ENCODE assay signal across 29 cellular contexts in the genomic region with DNA sequence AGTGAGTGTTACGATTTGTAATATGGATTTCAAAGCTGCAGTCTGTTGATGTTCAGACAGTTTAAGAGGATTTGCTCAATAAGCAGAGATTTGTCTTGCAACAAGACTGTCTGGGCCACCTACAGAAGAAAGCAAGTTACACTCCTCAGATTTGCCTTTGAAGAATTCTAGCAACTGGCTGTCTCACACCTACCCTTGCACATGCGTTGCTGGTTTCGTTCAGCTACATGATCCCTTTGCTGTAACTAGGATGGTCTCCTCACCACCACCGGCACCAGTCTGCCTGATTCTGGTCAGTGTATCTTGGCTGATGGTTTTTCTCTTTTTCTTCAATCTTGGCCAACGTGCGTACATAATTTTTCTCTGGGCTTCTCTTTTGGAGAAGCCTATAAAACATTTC.
"Had no signal": no experiment of that assay in that cellular context is flagged by ENCODE, and none has a peak within 500 bp of the region (broad histone marks: within the 10 kb centered on the region; RNA-seq: fewer than 3 reads in every experiment).

No MANE protein-coding gene starts in this region.

- H3K27ac ChIP-seq: neutrophil, pancreas, prostate gland, right lobe of liver, sigmoid colon, spleen, suprapubic skin, testis, tibial artery, transverse colon, upper lobe of right lung, uterus had no signal

- ATAC-seq: naive thymus-derived CD8-positive, alpha-beta T cell; natural killer cell treated with Interleukin-12 subunit alpha and Interleukin-12 subunit beta and Interleukin-15 and Interleukin-18, amount 100 ng/mL, for 72 hours; pancreas; right cardiac atrium; right lobe of liver; stimulated activated memory B cell treated with anti-CD40 and anti-IgM and Interleukin-4, amounts not matched to agents 10 μg/mL and 1 μg/mL and 100 μg/mL, for 72 hours; stimulated activated naive CD8-positive, alpha-beta T cell treated with anti-CD3 and anti-CD28 coated beads, Interleukin-15, amount 100 ng/mL, for 72 hours; stimulated activated naive CD8-positive, alpha-beta T cell treated with anti-CD3 and anti-CD28 coated beads, Interleukin-15, Interleukin-2, amounts not matched to agents 100 U/mL and 50 U/mL, for 24 hours; upper lobe of right lung had no signal

- H3K4me1 ChIP-seq: pancreas, prostate gland, right lobe of liver, sigmoid colon, spleen, suprapubic skin, testis, tibial artery, transverse colon, upper lobe of right lung, uterus had no signal

- H3K4me3 ChIP-seq: pancreas, prostate gland, right lobe of liver, sigmoid colon, spleen, suprapubic skin, testis, tibial artery, transverse colon, upper lobe of right lung, uterus had no signal

- H3K27me3 ChIP-seq: neutrophil, pancreas, right lobe of liver, sigmoid colon, testis, tibial artery, transverse colon, upper lobe of right lung, uterus had no signal

- DNase-seq: naive thymus-derived CD8-positive, alpha-beta T cell; nephron progenitor cell; nucleus accumbens; pancreas; retina; right cardiac atrium; right lobe of liver; sigmoid colon; small intestine; spleen; stimulated activated CD4-positive, alpha-beta T cell treated with anti-CD3 and anti-CD28 coated beads, Interleukin-12 subunit alpha, Interleukin-12 subunit beta, amount 100 ng/mL, for 4 hours; stimulated activated CD4-positive, alpha-beta T cell treated with anti-CD3 and anti-CD28 coated beads, Interleukin-1b, Interleukin-23, amount 100 ng/mL, for 48 hours; stimulated activated CD4-positive, alpha-beta T cell treated with anti-CD3 and anti-CD28 coated beads, Interleukin-4, amount 100 ng/mL, for 1 hour; stimulated activated CD4-positive, alpha-beta T cell treated with anti-CD3 and anti-CD28 coated beads, Interleukin-4, amount 100 ng/mL, for 4 hours; stimulated activated CD8-positive, alpha-beta memory T cell treated with anti-CD3 and anti-CD28 coated beads, Interleukin-4, amount 100 ng/mL, for 48 hours; stimulated activated naive CD4-positive, alpha-beta T cell; stimulated activated naive CD8-positive, alpha-beta T cell treated with anti-CD3 and anti-CD28 coated beads, Interleukin-15, amount 100 ng/mL, for 72 hours; stimulated activated naive CD8-positive, alpha-beta T cell treated with anti-CD3 and anti-CD28 coated beads, Interleukin-15, Interleukin-2, amounts not matched to agents 100 U/mL and 50 U/mL, for 24 hours; substantia nigra; testis; tibial artery; transverse colon; upper lobe of right lung; uterus had no signal

- H3K9me3 ChIP-seq: neutrophil, pancreas, prostate gland, right lobe of liver, sigmoid colon, spleen, suprapubic skin, testis, tibial artery, transverse colon, upper lobe of right lung, uterus had no signal

- H3K36me3 ChIP-seq: neutrophil, pancreas, prostate gland, right lobe of liver, sigmoid colon, spleen, suprapubic skin, tibial artery, transverse colon, upper lobe of right lung, uterus had no signal

- FAIRE-seq: pancreas, small intestine had no signal
